ENCODE assay signal across 6 cellular contexts in the genomic region with DNA sequence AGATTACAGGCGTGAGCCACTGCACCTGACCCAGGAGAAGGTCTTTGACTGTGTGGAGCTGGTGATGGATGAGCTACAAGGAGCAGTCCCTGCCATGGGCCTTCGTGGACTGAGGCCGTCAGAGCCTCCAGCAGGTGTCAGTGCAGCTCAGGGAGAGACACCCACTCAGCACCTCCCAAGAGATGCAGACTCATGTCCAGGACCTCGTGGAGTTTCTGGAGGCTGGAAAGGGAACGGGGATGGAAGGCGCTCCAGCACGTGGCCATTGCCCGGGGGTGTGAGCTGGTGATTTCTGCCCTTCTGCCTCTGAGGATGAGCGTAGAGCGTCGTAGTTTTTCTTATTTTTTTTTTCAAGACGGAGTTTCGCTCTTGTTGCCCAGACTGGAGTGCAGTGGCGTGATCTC. TPM values are rescaled to one million over a fixed set of nuclear protein-coding genes. Genes with fewer than 3 reads are reported as not detected.
DNase-seq lines count a peak whose midpoint lies in the region; ATAC-seq, FAIRE-seq and TF ChIP-seq lines count a peak whose summit lies in the region.

No MANE protein-coding gene starts in this region.

- H3K4me1 ChIP-seq in body of pancreas (no peaks in the 10 kb centered on the region), pancreas (no peaks in the 10 kb centered on the region)

- TF ChIP-seq POLR2A in body of pancreas (IDR thresholded peaks at IDR 0.05): no peak

- H3K27me3 ChIP-seq in MG63: no peaks in the 10 kb centered on the region
- no peaks in the 10 kb centered on the region for H3K27me3 ChIP-seq in body of pancreas
- no peaks in the 10 kb centered on the region for H3K27me3 ChIP-seq in pancreas

- H3K4me3 ChIP-seq in MG63 (no peak overlapping the region), body of pancreas (no peak overlapping the region), pancreas (no peak overlapping the region)

- H3K36me3 ChIP-seq in MG63 (no peaks in the 10 kb centered on the region), body of pancreas (replicated peaks in 1 of 2; ENCODE audit: insufficient read depth in 1 of 2, low read depth in 2 of 2) (no peaks in the 10 kb centered on the region), pancreas (no peaks in the 10 kb centered on the region)

- WGBS in body of pancreas, 2 donors: 38 to 47% methylated on average over 12 to 14 of the region's 14 CpGs
- WGBS in pancreas, 2 donors: 31 to 36% methylated on average over 14 of the region's 14 CpGs

- H3K9me3 ChIP-seq in MG63 (no peaks in the 10 kb centered on the region), body of pancreas (no peaks in the 10 kb centered on the region), pancreas (no peaks in the 10 kb centered on the region)

- intact Hi-C loops in body of pancreas (cut with DNase I) (loop anchor here (10.0 kb wide), 2 partner anchors 158 to 238 kb away; a partner anchor contains a TSS), pancreas (cut with DNase I) (no loop called here)

- peak; percentile 23 for DNase-seq in DMS114 treated with DMSO at 0.1 percent for 48 hours (lab: John Stamatoyannopoulos, UW; ENCODE audit: unreplicated experiment)
- DNase-seq in MG63: peak; percentile 61
- DNase-seq in body of pancreas: peak; percentile 87 to 88 (median 87)
- DNase-seq in pancreas: peak; percentile 73 to 91 (median 79)

- TF ChIP-seq CTCF in body of pancreas (IDR thresholded peaks at IDR 0.05): peak; percentile 57 to 94 (median 86)
- peak; percentile 51 to 62 (median 58) for TF ChIP-seq CTCF in pancreas (IDR thresholded peaks at IDR 0.05)

- H3K27ac ChIP-seq in body of pancreas: no peak overlapping the region
- no peak overlapping the region for H3K27ac ChIP-seq in pancreas

- ATAC-seq in body of pancreas (peak; percentile 98), pancreas (peak; percentile 97 to 100 (median 99)), HG03378 (IDR thresholded peaks at IDR 0.05; ENCODE audit: unreplicated experiment) (no peak), HG03196 (IDR thresholded peaks at IDR 0.05; ENCODE audit: unreplicated experiment) (no peak)

- no peak for FAIRE-seq in pancreas (lab: Jason Lieb, UNC)

RNA-seq across cellular contexts. Expression of a gene that starts 9.5 kb away (rescaled TPM):
- 2.3 and 2.9 TPM in 2 replicates for total RNA-seq in MG63 (2014; rRNA removed; shearing (Covaris generic); ENCODE audit: low replicate concordance)
- total RNA-seq in body of pancreas (10 to 100 TPM in 1 of 2 donors, 1 to 10 TPM in 1; 9.9 to 12.2 TPM), pancreas (1 to 10 TPM; 2.5 to 6.8 (median 4.3) TPM)
- polyA plus RNA-seq in pancreas: 1 to 10 TPM; 1.4 to 3.0 TPM

RNA-seq across cellular contexts. Expression of a gene that starts 15.1 kb away (rescaled TPM):
- total RNA-seq in MG63 (2014; rRNA removed; shearing (Covaris generic); ENCODE audit: low replicate concordance): 0.16 TPM in 1 of 2 replicates, not detected in the other
- 10 to 100 TPM; 18.4 to 24.4 TPM for total RNA-seq in body of pancreas
- total RNA-seq in pancreas: 10 to 100 TPM in 4 of 6 donors, 1 to 10 TPM in 2; 7.5 to 23.4 (median 13.6) TPM
- 1 to 10 TPM; 1.3 to 2.7 TPM for polyA plus RNA-seq in pancreas

RNA-seq across cellular contexts. Expression of a gene that starts 31.9 kb away (rescaled TPM):
- 56.3 and 75.6 TPM in 2 replicates for total RNA-seq in MG63 (2014; rRNA removed; shearing (Covaris generic); ENCODE audit: low replicate concordance)
- total RNA-seq in body of pancreas (10 to 100 TPM; 31.3 to 34.2 TPM), pancreas (10 to 100 TPM; 22.3 to 34.0 (median 29.0) TPM)
- polyA plus RNA-seq in pancreas: 10 to 100 TPM; 28.7 to 34.2 TPM

RNA-seq across cellular contexts. Expression of a gene that starts 35.9 kb away (rescaled TPM):
- total RNA-seq in MG63 (2014; rRNA removed; shearing (Covaris generic); ENCODE audit: low replicate concordance): not detected in 2 replicates
- total RNA-seq in body of pancreas (not detected), pancreas (not detected)
- polyA plus RNA-seq in pancreas: under 1 TPM in 1 of 2 donors, not detected in 1; 0.23 TPM

RNA-seq across cellular contexts. Expression of a gene that starts 45.9 kb away (rescaled TPM):
- 577 and 829 TPM in 2 replicates for total RNA-seq in MG63 (2014; rRNA removed; shearing (Covaris generic); ENCODE audit: low replicate concordance)
- total RNA-seq in body of pancreas: 100 to 1,000 TPM in 1 of 2 donors, 10 to 100 TPM in 1; 79.1 to 171 TPM
- 10 to 100 TPM; 40.9 to 87.6 (median 64.7) TPM for total RNA-seq in pancreas
- 100 to 1,000 TPM in 1 of 2 donors, 10 to 100 TPM in 1; 96.2 to 143 TPM for polyA plus RNA-seq in pancreas

Comparison
In these comparisons a context has a peak if more than half of its experiments do, and no peak if none do; other contexts are left out.
1. DNase-seq: peak in every context shown above with its lines; median percentile 87 in body of pancreas; 79 in pancreas; 61 in MG63; 23 in DMS114 treated with DMSO at 0.1 percent for 48 hours.
2. ATAC-seq: peak in body of pancreas (single experiment) and pancreas (4 of 4); none in HG03378 (single experiment) and HG03196 (single experiment).